In the genomic region with DNA sequence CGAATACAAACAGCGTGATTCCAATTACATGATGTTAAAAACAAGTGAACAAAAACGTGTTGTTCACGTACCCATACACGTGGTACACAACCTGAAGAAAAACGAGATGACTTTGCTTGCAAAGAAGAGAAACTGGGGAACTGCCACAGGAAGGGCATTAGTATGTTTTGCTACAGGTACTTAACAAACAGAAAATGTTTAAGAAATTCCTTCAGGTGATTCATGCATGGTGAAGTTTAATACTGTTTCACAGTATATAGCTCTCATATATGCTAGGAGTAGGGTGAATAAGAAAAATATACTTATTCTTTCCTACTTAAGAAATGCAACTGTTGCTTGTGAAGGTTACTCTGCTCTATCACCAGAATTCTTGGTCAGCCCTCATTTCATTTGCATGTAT, we compare ENCODE assay signal across 21 cellular contexts. TPM values are rescaled to one million over a fixed set of nuclear protein-coding genes. Genes with fewer than 3 reads are reported as not detected.
DNase-seq lines count a peak whose midpoint lies in the region; ATAC-seq, FAIRE-seq and TF ChIP-seq lines count a peak whose summit lies in the region.
"Had no signal": no experiment of that assay in that cellular context is flagged by ENCODE, and none has a peak within 500 bp of the region (broad histone marks: within the 10 kb centered on the region; RNA-seq: fewer than 3 reads in every experiment).

No MANE protein-coding gene starts in this region.

- H3K23ac ChIP-seq in trophoblast cell (ENCODE audit: low read length): no peak overlapping the region

- no peak for TF ChIP-seq CTCF in HepG2 (CRISPR knock-in tag; IDR thresholded peaks at IDR 0.05)
- no peak for TF ChIP-seq CTCF in right lobe of liver (IDR thresholded peaks at IDR 0.05)

- no peak overlapping the region for H2BK12ac ChIP-seq in trophoblast cell (ENCODE audit: low read length)

- TF ChIP-seq POLR2A in HepG2 (IDR thresholded peaks at IDR 0.05; ENCODE audit: insufficient read depth in 1 of 2, low read depth in 2 of 2, low read length in 2 of 2): no peak
- no peak for TF ChIP-seq POLR2A in right lobe of liver (IDR thresholded peaks at IDR 0.05)

- H3K4me2 ChIP-seq in HepG2 (ENCODE audit: low read depth, low read length) (no peak overlapping the region), trophoblast cell (ENCODE audit: low read length) (no peak overlapping the region)
- H3K4me2 ChIP-seq: BLaER1 had no signal

- ATAC-seq in HepG2 (no peak), right lobe of liver (no peak), HG02973 (IDR thresholded peaks at IDR 0.05; ENCODE audit: unreplicated experiment) (no peak), HG03108 (IDR thresholded peaks at IDR 0.05; ENCODE audit: unreplicated experiment) (no peak)
- ATAC-seq: CD8-positive, alpha-beta T cell had no signal

- WGBS in HepG2 (ENCODE audit: low lambda C conversion rate): 95% methylated on average over 6 of the region's 6 CpGs
- 93% methylated on average over 5 of the region's 6 CpGs for WGBS in right lobe of liver (ENCODE audit: insufficient coverage, low coverage, low lambda C conversion rate, missing lambda C conversion rate)
- no CpG with 5 or more reads among the region's 6 CpGs for WGBS in trophoblast cell (ENCODE audit: extremely low coverage, insufficient coverage, insufficient read length)

- H3K27ac ChIP-seq in HepG2 (ENCODE audit: extremely low read length, insufficient read depth, low read length) (no peak overlapping the region), right lobe of liver (no peak overlapping the region), trophoblast cell (ENCODE audit: low read depth, low read length) (no peak overlapping the region)
- H3K27ac ChIP-seq: 22Rv1, BLaER1, C4-2B had no signal

- H3K79me1 ChIP-seq in trophoblast cell (ENCODE audit: low read length): no peaks in the 10 kb centered on the region

- no peak for TF ChIP-seq EP300 in HepG2 (IDR thresholded peaks at IDR 0.05; ENCODE audit: low read depth in 2 of 2, low read length in 2 of 2)
- no peak for TF ChIP-seq EP300 in HepG2 (CRISPR knock-in tag; IDR thresholded peaks at IDR 0.05; ENCODE audit: borderline replicate concordance)

- H2AFZ ChIP-seq in HepG2 (ENCODE audit: low read length) (no peak overlapping the region), trophoblast cell (ENCODE audit: insufficient read depth, low read length, poor library complexity) (no peak overlapping the region)

- no peak for FAIRE-seq in HepG2 (lab: Jason Lieb, UNC)
- FAIRE-seq: A204.1, G401.6, GM12892, H54 had no signal

- peaks cover 35% of the 10 kb centered on the region for H3K79me2 ChIP-seq in HepG2 (ENCODE audit: insufficient read depth, low read length)
- H3K79me2 ChIP-seq in trophoblast cell (ENCODE audit: control insufficient read depth, insufficient read depth, low read length, poor library complexity): no peaks in the 10 kb centered on the region

- peaks cover 26% of the 10 kb centered on the region; the same call in 1 of the 2 replicates for H4K20me1 ChIP-seq in HepG2 (ENCODE audit: insufficient read depth, low read length)

- CTCF ChIA-PET in HepG2 (lab: Yijun Ruan, JAX; ENCODE audit: low intra/inter-chr PET ratio, low total read pairs): no interaction called here

- POLR2A ChIA-PET in HepG2 (lab: Yijun Ruan, JAX): no interaction called here

- no peak overlapping the region for H3K4ac ChIP-seq in trophoblast cell (ENCODE audit: low read depth, low read length)

- H3K14ac ChIP-seq in trophoblast cell (ENCODE audit: low read length): no peak overlapping the region

- no peak overlapping the region for H2AK5ac ChIP-seq in trophoblast cell (ENCODE audit: low read length)

- TF ChIP-seq RAD21 in HepG2 (CRISPR knock-in tag; IDR thresholded peaks at IDR 0.05): no peak

- H3K36me3 ChIP-seq in HepG2 (replicated peaks in 1 of 2; ENCODE audit: control insufficient read depth in 1 of 2, insufficient read depth in 2 of 2, low read length in 2 of 2) (peaks cover 7 to 53% of the 10 kb centered on the region in 2 experiments), right lobe of liver (peaks cover 9 to 62% (median 28%) of the 10 kb centered on the region in 4 donors), trophoblast cell (ENCODE audit: control insufficient read depth in 1 of 2, insufficient read depth in 2 of 2, low read length in 2 of 2) (peaks cover 18 to 22% of the 10 kb centered on the region in 2 experiments)

- H3K27me3 ChIP-seq in HepG2 (ENCODE audit: control insufficient read depth in 1 of 2, insufficient read depth in 2 of 2, low read length in 2 of 2): no peaks in the 10 kb centered on the region
- H3K27me3 ChIP-seq in right lobe of liver: no peaks in the 10 kb centered on the region
- no peaks in the 10 kb centered on the region for H3K27me3 ChIP-seq in trophoblast cell (ENCODE audit: insufficient read depth, low read length)
- H3K27me3 ChIP-seq: BLaER1 had no signal

- no TSS peak for BruUV-seq in HepG2 (replicated peaks; lab: Mats Ljungman, UMichigan)

- H4K8ac ChIP-seq in trophoblast cell (ENCODE audit: low read depth, low read length): no peak overlapping the region

- intact Hi-C loops in HepG2 (cut with micrococcal nuclease; ENCODE audit: unreplicated experiment) (no loop called here), right lobe of liver (cut with DNase I) (no loop called here), posterior vena cava (cut with DNase I) (no loop called here)

- H3K4me1 ChIP-seq in HepG2 (ENCODE audit: insufficient read depth, low read length): 0 out of 2 replicates have a peak, but pooled peaks cover under 1% of the 10 kb centered on the region
- H3K4me1 ChIP-seq in right lobe of liver: no peaks in the 10 kb centered on the region
- no peaks in the 10 kb centered on the region for H3K4me1 ChIP-seq in trophoblast cell (ENCODE audit: control insufficient read depth in 1 of 2, insufficient read depth in 2 of 2, low read length in 2 of 2)
- H3K4me1 ChIP-seq: BLaER1, Caco-2, HAP-1 had no signal

- in situ Hi-C loops in HepG2 (cut with HindIII; ENCODE audit: extremely low pct_ligation_motif_present, low pct_unique_long_range_greater_than_20kb): no loop called here

- H2BK5ac ChIP-seq in trophoblast cell (ENCODE audit: low read depth, low read length, poor library complexity): no peak overlapping the region

- H3K9me3 ChIP-seq in HepG2 (ENCODE audit: low read length) (no peaks in the 10 kb centered on the region), right lobe of liver (no peaks in the 10 kb centered on the region), trophoblast cell (ENCODE audit: insufficient read depth, low read depth, low read length) (peaks cover 2% of the 10 kb centered on the region)
- H3K9me3 ChIP-seq: BLaER1, Caco-2, HAP-1 had no signal

- DNase-seq in HepG2 (ENCODE audit: low spot score) (no peak), right lobe of liver (no peak), kidney glomerular epithelial cell (lab: John Stamatoyannopoulos, UW) (peak; percentile 8), trophoblast cell (peak; percentile 2 to 73), posterior vena cava (ENCODE audit: low spot score) (no peak)
- DNase-seq: Caco-2; CD4-positive, CD25-positive, alpha-beta regulatory T cell; CD8-positive, alpha-beta T cell; DMS153; DND-41; GOT3 had no signal

- H2BK120ac ChIP-seq in trophoblast cell (ENCODE audit: insufficient read depth, low read length, poor library complexity): no peak overlapping the region

- H3K4me3 ChIP-seq in HepG2 (replicated peaks in 1 of 3; ENCODE audit: insufficient read depth in 1 of 3, low read depth in 2 of 3, low read length in 3 of 3): no peak overlapping the region
- H3K4me3 ChIP-seq in right lobe of liver: no peak overlapping the region
- no peak overlapping the region for H3K4me3 ChIP-seq in trophoblast cell (ENCODE audit: low read depth, low read length)
- H3K4me3 ChIP-seq: BLaER1, HAP-1 had no signal

- no peak overlapping the region for H3K18ac ChIP-seq in trophoblast cell (ENCODE audit: low read length)

- no peak overlapping the region for H4K91ac ChIP-seq in trophoblast cell (ENCODE audit: low read depth, low read length)

- H3K9ac ChIP-seq in HepG2 (ENCODE audit: insufficient read depth, low read depth, low read length) (no peak overlapping the region), trophoblast cell (ENCODE audit: low read length) (no peak overlapping the region)
- H3K9ac ChIP-seq: BLaER1 had no signal

- no peak overlapping the region for H4K12ac ChIP-seq in trophoblast cell (ENCODE audit: low read depth, low read length)

TF ChIP-seq in HepG2, 621 proteins besides CTCF, POLR2A, EP300 and RAD21:
- TF ChIP-seq CBX5 (CRISPR knock-in tag; IDR thresholded peaks at IDR 0.05; ENCODE audit: borderline replicate concordance) (no peak), POLR2AphosphoS5 (IDR thresholded peaks at IDR 0.05; ENCODE audit: low read depth, low read length) (peak; percentile 39; the same call in 1 of the 2 replicates), RBM22 (optimal IDR thresholded peaks at IDR 0.05; ENCODE audit: low read length) (peak; percentile 49)

RNA-seq across cellular contexts. Expression of a gene that starts 9.8 kb away (rescaled TPM):
- 328 and 434 TPM in 2 replicates for total RNA-seq in HepG2 (2016; rRNA removed; fragmentation: Illumina TruSeq; extraction: Trizol)
- 84.8 and 85.8 TPM in 2 replicates for total RNA-seq in HepG2 (2016; cell fraction: cytosol; rRNA removed; fragmentation: Illumina TruSeq; extraction: Trizol; ENCODE audit: low read depth)
- total RNA-seq in HepG2 (2016; cell fraction: insoluble cytoplasmic fraction; rRNA removed; fragmentation: Illumina TruSeq; extraction: Trizol): 342 and 456 TPM in 2 replicates
- total RNA-seq in HepG2 (2016; cell fraction: membrane; rRNA removed; fragmentation: Illumina TruSeq; extraction: Trizol): 120 and 126 TPM in 2 replicates
- 120 and 123 TPM in 2 replicates for total RNA-seq in HepG2 (2016; cell fraction: nucleus; rRNA removed; fragmentation: Illumina TruSeq; extraction: Trizol)
- polyA plus RNA-seq in HepG2 (2011; rRNA removed): 76.1 and 126 TPM in 2 replicates
- polyA plus RNA-seq in HepG2 (2011; cell fraction: cytosol; rRNA removed): 145 and 279 TPM in 2 replicates
- polyA plus RNA-seq in HepG2 (2011; cell fraction: nucleus; rRNA removed): 27.0 and 43.3 TPM in 2 replicates
- polyA plus RNA-seq in HepG2 (2012): 398 and 422 TPM in 2 replicates
- polyA plus RNA-seq in HepG2 (2016; cell fraction: cytosol; fragmentation: Illumina TruSeq; extraction: Trizol; ENCODE audit: low read depth): 104 and 110 TPM in 2 replicates
- polyA plus RNA-seq in HepG2 (2016; cell fraction: insoluble cytoplasmic fraction; fragmentation: Illumina TruSeq; extraction: Trizol; ENCODE audit: low read depth): 349 and 363 TPM in 2 replicates
- polyA plus RNA-seq in HepG2 (2016; cell fraction: membrane; fragmentation: Illumina TruSeq; extraction: Trizol; ENCODE audit: low read depth): 98.3 and 117 TPM in 2 replicates
- 155 and 162 TPM in 2 replicates for polyA plus RNA-seq in HepG2 (2016; cell fraction: nucleus; fragmentation: Illumina TruSeq; extraction: Trizol; ENCODE audit: insufficient read depth, low read depth)
- 21.7 and 35.2 TPM in 2 replicates for polyA minus RNA-seq in HepG2 (2011; rRNA and poly(A)+ RNA removed; ENCODE audit: low replicate concordance)
- 78.6 and 85.8 TPM in 2 replicates for polyA minus RNA-seq in HepG2 (2011; cell fraction: cytosol; rRNA and poly(A)+ RNA removed)
- polyA minus RNA-seq in HepG2 (2011; cell fraction: nucleus; rRNA and poly(A)+ RNA removed): 67.1 and 67.3 TPM in 2 replicates
- 100 to 1,000 TPM in 2 of 6 experiments, 10 to 100 TPM in 4; 44.0 to 171 (median 77.5) TPM for total RNA-seq in right lobe of liver
- 363 and 367 TPM in 2 replicates for polyA plus RNA-seq in trophoblast cell (2013)
- total RNA-seq in posterior vena cava: 10 to 100 TPM; 86.4 to 97.0 TPM

Comparison
In these comparisons a context has a peak if more than half of its experiments do, and no peak if none do; other contexts are left out.
1. DNase-seq: peak in kidney glomerular epithelial cell (single experiment) and trophoblast cell (2 of 2); none in HepG2 (single experiment), right lobe of liver (0 of 3) and posterior vena cava (single experiment).